In genomic region chr6:137709424-137710281, GRCh38 we compare ENCODE assay signal across 14 cellular contexts.
A peak's percentile ranks its signal among the peaks of the same experiment; 100 is the strongest.
DNase-seq lines count a peak whose midpoint lies in the region; ATAC-seq lines count a peak whose summit lies in the region.
"Had no signal": no experiment of that assay in that cellular context is flagged by ENCODE, and none has a peak within 500 bp of the region (broad histone marks: within the 10 kb centered on the region; RNA-seq: fewer than 3 reads in every experiment).

No MANE protein-coding gene starts in this region.

- peaks cover 49 to 61% of the 10 kb centered on the region in 2 donors for H3K4me1 Mint-ChIP-seq in effector memory CD8-positive, alpha-beta T cell (ENCODE audit: low read depth in 2 of 2)

- H3K4me3 Mint-ChIP-seq in effector memory CD8-positive, alpha-beta T cell, result peak overlapping the region in 1 of 2 donors; percentile 7
- H3K4me3 Mint-ChIP-seq: B cell; dendritic cell treated with granulocyte-macrophage colony-stimulating factor and Interleukin-4, amounts not matched to agents 40 ng/mL and 50 ng/mL, for 4 days; nephron had no signal

- no peak for ATAC-seq in effector memory CD8-positive, alpha-beta T cell (replicated peaks)
- no peak for ATAC-seq in GM21576 (IDR thresholded peaks at IDR 0.05; ENCODE audit: unreplicated experiment)
- no peak for ATAC-seq in HG02840 (IDR thresholded peaks at IDR 0.05; ENCODE audit: low FRiP score, unreplicated experiment)
- ATAC-seq: SK-N-SH treated with all-trans-retinoic acid at 6 μM for 48 hours had no signal

- peaks cover 0 to 13% of the 10 kb centered on the region in 2 donors for H3K9me3 Mint-ChIP-seq in effector memory CD8-positive, alpha-beta T cell
- H3K9me3 Mint-ChIP-seq: dendritic cell treated with granulocyte-macrophage colony-stimulating factor and Interleukin-4, amounts not matched to agents 40 ng/mL and 50 ng/mL, for 4 days had no signal

- H3K27me3 Mint-ChIP-seq in effector memory CD8-positive, alpha-beta T cell, result no peaks in the 10 kb centered on the region
- H3K27me3 Mint-ChIP-seq: B cell had no signal

- peak; percentile 63 for DNase-seq in activated effector memory CD4-positive, alpha-beta T cell treated with anti-CD3 and anti-CD28 coated beads, Interleukin-2, amount 50 U/mL, for 16 hours
- no peak for DNase-seq in activated effector memory CD4-positive, alpha-beta T cell treated with Interleukin-2 at 50 U/mL for 16 hours
- peak; percentile 56 to 70 for DNase-seq in activated CD4-positive, alpha-beta T cell treated with anti-CD3 and anti-CD28 coated beads, Interleukin-2, amount 50 U/mL, for 48 hours
- DNase-seq in effector memory CD8-positive, alpha-beta T cell, result no peak
- peak; percentile 21 for DNase-seq in stimulated activated naive CD4-positive, alpha-beta T cell treated with Interleukin-2 at 50 U/mL for 16 hours (lab: John Stamatoyannopoulos, UW)
- DNase-seq in HT-29 (ENCODE audit: low spot score), result no peak
- DNase-seq: activated CD8-positive, alpha-beta memory T cell treated with anti-CD3 and anti-CD28 coated beads, Interleukin-2, amount 50 U/mL, for 48 hours; Karpas-422 had no signal

- H3K36me3 Mint-ChIP-seq in effector memory CD8-positive, alpha-beta T cell (ENCODE audit: insufficient read depth), result peaks cover 36% of the 10 kb centered on the region

- H3K27ac Mint-ChIP-seq in effector memory CD8-positive, alpha-beta T cell, result peak overlapping the region; percentile 99
- H3K27ac Mint-ChIP-seq: dendritic cell treated with granulocyte-macrophage colony-stimulating factor and Interleukin-4, amounts not matched to agents 40 ng/mL and 50 ng/mL, for 4 days had no signal

Comparison
In these comparisons a context has a peak if more than half of its experiments do, and no peak if none do; other contexts are left out.
1. DNase-seq: peak in activated effector memory CD4-positive, alpha-beta T cell treated with anti-CD3 and anti-CD28 coated beads, Interleukin-2, amount 50 U/mL, for 16 hours (single experiment), activated CD4-positive, alpha-beta T cell treated with anti-CD3 and anti-CD28 coated beads, Interleukin-2, amount 50 U/mL, for 48 hours (2 of 2) and stimulated activated naive CD4-positive, alpha-beta T cell treated with Interleukin-2 at 50 U/mL for 16 hours (single experiment); none in activated effector memory CD4-positive, alpha-beta T cell treated with Interleukin-2 at 50 U/mL for 16 hours (single experiment), effector memory CD8-positive, alpha-beta T cell (0 of 3) and HT-29 (single experiment).